ENCODE assay signal across 23 cellular contexts in the genomic region with DNA sequence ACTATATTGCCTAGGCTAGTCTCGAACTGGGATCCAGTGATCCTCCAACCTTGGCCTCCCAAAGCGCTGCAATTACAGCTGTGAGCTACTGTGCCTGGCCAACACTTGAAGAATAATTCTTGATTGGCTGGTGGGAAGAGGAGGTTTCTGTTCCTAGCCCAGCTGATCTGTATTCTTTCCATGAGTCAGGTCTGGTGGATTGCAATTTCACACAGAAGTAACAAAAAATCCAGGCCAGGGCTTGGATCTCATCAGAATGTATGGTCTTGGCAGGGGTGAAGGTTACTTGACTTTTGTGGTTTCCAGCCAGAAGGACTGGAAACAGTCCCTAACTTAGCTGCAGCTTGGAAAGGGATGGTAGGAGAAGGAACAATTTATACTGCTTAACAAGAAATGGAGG. TPM values are rescaled to one million over a fixed set of nuclear protein-coding genes. Genes with fewer than 3 reads are reported as not detected.
DNase-seq lines count a peak whose midpoint lies in the region; FAIRE-seq and TF ChIP-seq lines count a peak whose summit lies in the region.
"Had no signal": no experiment of that assay in that cellular context is flagged by ENCODE, and none has a peak within 500 bp of the region (broad histone marks: within the 10 kb centered on the region; RNA-seq: fewer than 3 reads in every experiment).

No MANE protein-coding gene starts in this region.

- H3K27me3 ChIP-seq in GM23248 (replicated peaks; ENCODE audit: insufficient read depth) (no peaks in the 10 kb centered on the region), astrocyte (ENCODE audit: insufficient read depth, low read length) (no peaks in the 10 kb centered on the region), smooth muscle cell (ENCODE audit: low read depth) (no peaks in the 10 kb centered on the region)

- H3K36me3 Mint-ChIP-seq in astrocyte (ENCODE audit: low read depth, unreplicated experiment) = peaks cover 2% of the 10 kb centered on the region
- no peaks in the 10 kb centered on the region for H3K36me3 Mint-ChIP-seq in activated CD4-positive, alpha-beta T cell treated with anti-CD3 and anti-CD28 coated beads, Interleukin-2, amount 10 ng/mL, durations not matched to agents 24 days and 14 days (ENCODE audit: low read depth)

- H2AFZ ChIP-seq in GM23248 (no peak overlapping the region), astrocyte (ENCODE audit: low read depth, low read length) (no peak overlapping the region), smooth muscle cell (ENCODE audit: low read depth) (no peak overlapping the region)
- H2AFZ ChIP-seq: GM23338 had no signal

- TF ChIP-seq CTCF in astrocyte (IDR thresholded peaks at IDR 0.05; ENCODE audit: insufficient read depth, low read depth, low read length) (no peak), smooth muscle cell (IDR thresholded peaks at IDR 0.05; ENCODE audit: borderline replicate concordance, insufficient read depth, poor library complexity, severe bottlenecking) (no peak), RWPE1 (conservative IDR thresholded peaks at IDR 0.05; ENCODE audit: low read depth) (no peak)

- H3K4me3 ChIP-seq in GM23248 = no peak overlapping the region
- H3K4me3 ChIP-seq in astrocyte (ENCODE audit: insufficient read depth, low read depth, low read length) = no peak overlapping the region
- H3K4me3 ChIP-seq in smooth muscle cell = no peak overlapping the region
- H3K4me3 ChIP-seq: coronary artery, GM23338, lung, thoracic aorta had no signal

- no peaks in the 10 kb centered on the region for H3K9me3 ChIP-seq in GM23248 (ENCODE audit: low read depth)
- H3K9me3 ChIP-seq in astrocyte (ENCODE audit: insufficient read depth, low read depth, low read length) = no peaks in the 10 kb centered on the region
- no peaks in the 10 kb centered on the region for H3K9me3 ChIP-seq in smooth muscle cell (replicated peaks; ENCODE audit: low read depth)
- H3K9me3 ChIP-seq: thoracic aorta had no signal

- H3K27me3 Mint-ChIP-seq in astrocyte (ENCODE audit: low read depth, unreplicated experiment) = no peaks in the 10 kb centered on the region
- H3K27me3 Mint-ChIP-seq in activated CD4-positive, alpha-beta T cell treated with anti-CD3 and anti-CD28 coated beads, Interleukin-2, amount 10 ng/mL, durations not matched to agents 24 days and 14 days = peaks cover 4% of the 10 kb centered on the region
- H3K27me3 Mint-ChIP-seq: activated CD4-positive, alpha-beta memory T cell treated with anti-CD3 and anti-CD28 coated beads, Interleukin-2, amount 10 ng/mL, durations not matched to agents 7 days and 5 days; CD4-positive, alpha-beta T cell had no signal

- no peak for FAIRE-seq in astrocyte (lab: Jason Lieb, UNC)
- FAIRE-seq: TTC549 had no signal

- H3F3A ChIP-seq in GM23248 (ENCODE audit: insufficient read depth) = peaks cover 19% of the 10 kb centered on the region
- H3F3A ChIP-seq in smooth muscle cell (ENCODE audit: low read depth) = peaks cover 9% of the 10 kb centered on the region

- H3K9ac ChIP-seq in GM23248 = no peak overlapping the region
- peak overlapping the region; percentile 24 for H3K9ac ChIP-seq in astrocyte (ENCODE audit: low read length)
- no peak overlapping the region for H3K9ac ChIP-seq in smooth muscle cell (ENCODE audit: low read depth)

- H3K36me3 ChIP-seq in GM23248 (ENCODE audit: low read depth) (no peaks in the 10 kb centered on the region), astrocyte (ENCODE audit: insufficient read depth, low read length) (no peaks in the 10 kb centered on the region), smooth muscle cell (ENCODE audit: low read depth) (no peaks in the 10 kb centered on the region)
- H3K36me3 ChIP-seq: thoracic aorta had no signal

- H3K79me2 ChIP-seq in GM23248 (ENCODE audit: insufficient read depth) = no peaks in the 10 kb centered on the region
- H3K79me2 ChIP-seq in astrocyte (ENCODE audit: insufficient read depth, low read length) = no peaks in the 10 kb centered on the region
- H3K79me2 ChIP-seq in smooth muscle cell (ENCODE audit: low read depth) = no peaks in the 10 kb centered on the region

- CTCF ChIA-PET in RWPE1 (lab: Yijun Ruan, JAX) = no interaction called here

- peak; percentile 81 for DNase-seq in GM23248
- peak; percentile 91 for DNase-seq in astrocyte (ENCODE audit: low read depth)
- DNase-seq in foreskin melanocyte = peak; percentile 8
- DNase-seq in smooth muscle cell (lab: John Stamatoyannopoulos, UW; ENCODE audit: unreplicated experiment) = no peak
- no peak for DNase-seq in NCI-H2196 (lab: John Stamatoyannopoulos, UW; ENCODE audit: unreplicated experiment)
- DNase-seq in activated CD4-positive, alpha-beta T cell treated with anti-CD3 and anti-CD28 coated beads, Interleukin-2, amount 10 ng/mL, durations not matched to agents 24 days and 14 days = no peak
- DNase-seq in RWPE1 (ENCODE audit: low spot score) = no peak
- DNase-seq in activated CD4-positive, alpha-beta T cell treated with anti-CD3 and anti-CD28 coated beads for 48 hours = no peak
- DNase-seq: activated CD4-positive, alpha-beta memory T cell treated with anti-CD3 and anti-CD28 coated beads, Interleukin-2, amount 10 ng/mL, durations not matched to agents 7 days and 5 days; activated T-cell treated with anti-CD3 and anti-CD28 coated beads, Interleukin-2, amount 50 U/mL, for 72 hours; CD4-positive, alpha-beta T cell; DND-41; NCI-H1930; NCI-H510A treated with DMSO at 0.1 percent for 48 hours; stimulated activated CD4-positive, alpha-beta T cell treated with anti-CD3 and anti-CD28 coated beads, Interleukin-4, amount 100 ng/mL, for 1 hour; stimulated activated CD8-positive, alpha-beta memory T cell treated with anti-CD3 and anti-CD28 coated beads, Interleukin-4, amount 100 ng/mL, for 48 hours had no signal

- H3K27ac ChIP-seq in GM23248 (peak overlapping the region; percentile 32), astrocyte (ENCODE audit: low read depth, low read length) (no peak overlapping the region), smooth muscle cell (ENCODE audit: low read depth) (peak overlapping the region; percentile 39), RWPE1 (no peak overlapping the region)
- H3K27ac ChIP-seq: coronary artery, thoracic aorta had no signal

- no peaks in the 10 kb centered on the region for H4K20me1 ChIP-seq in GM23248 (ENCODE audit: insufficient read depth)
- H4K20me1 ChIP-seq in astrocyte (ENCODE audit: insufficient read depth, low read length) = no peaks in the 10 kb centered on the region
- H4K20me1 ChIP-seq in smooth muscle cell (ENCODE audit: low read depth) = no peaks in the 10 kb centered on the region

- peaks cover 16% of the 10 kb centered on the region for H3K4me1 Mint-ChIP-seq in astrocyte (ENCODE audit: low read depth, unreplicated experiment)
- H3K4me1 Mint-ChIP-seq in activated CD4-positive, alpha-beta T cell treated with anti-CD3 and anti-CD28 coated beads, Interleukin-2, amount 10 ng/mL, durations not matched to agents 24 days and 14 days = peaks cover 11% of the 10 kb centered on the region

- no peaks in the 10 kb centered on the region for H3K9me3 Mint-ChIP-seq in astrocyte (ENCODE audit: unreplicated experiment)
- no peaks in the 10 kb centered on the region for H3K9me3 Mint-ChIP-seq in activated CD4-positive, alpha-beta T cell treated with anti-CD3 and anti-CD28 coated beads, Interleukin-2, amount 10 ng/mL, durations not matched to agents 24 days and 14 days
- H3K9me3 Mint-ChIP-seq: activated CD4-positive, alpha-beta memory T cell treated with anti-CD3 and anti-CD28 coated beads, Interleukin-2, amount 10 ng/mL, durations not matched to agents 7 days and 5 days; activated T-cell treated with anti-CD3 and anti-CD28 coated beads, Interleukin-2, amount 50 U/mL, for 72 hours; CD4-positive, alpha-beta T cell; GM23338; neural crest cell had no signal

- H3K27ac Mint-ChIP-seq in astrocyte (ENCODE audit: unreplicated experiment) = peak overlapping the region; percentile 75
- no peak overlapping the region for H3K27ac Mint-ChIP-seq in activated CD4-positive, alpha-beta T cell treated with anti-CD3 and anti-CD28 coated beads, Interleukin-2, amount 10 ng/mL, durations not matched to agents 24 days and 14 days
- H3K27ac Mint-ChIP-seq: activated CD4-positive, alpha-beta memory T cell treated with anti-CD3 and anti-CD28 coated beads, Interleukin-2, amount 10 ng/mL, durations not matched to agents 7 days and 5 days; activated T-cell treated with anti-CD3 and anti-CD28 coated beads, Interleukin-2, amount 50 U/mL, for 72 hours; CD4-positive, alpha-beta T cell; GM23338 had no signal

- no peak overlapping the region for H3K4me3 Mint-ChIP-seq in astrocyte (ENCODE audit: unreplicated experiment)
- H3K4me3 Mint-ChIP-seq in activated CD4-positive, alpha-beta T cell treated with anti-CD3 and anti-CD28 coated beads, Interleukin-2, amount 10 ng/mL, durations not matched to agents 24 days and 14 days = no peak overlapping the region
- H3K4me3 Mint-ChIP-seq: activated CD4-positive, alpha-beta memory T cell treated with anti-CD3 and anti-CD28 coated beads, Interleukin-2, amount 10 ng/mL, durations not matched to agents 7 days and 5 days; activated T-cell treated with anti-CD3 and anti-CD28 coated beads, Interleukin-2, amount 50 U/mL, for 72 hours; CD4-positive, alpha-beta T cell; GM23338; neural crest cell had no signal

- POLR2A ChIA-PET in RWPE1 (lab: Yijun Ruan, JAX; ENCODE audit: low non-redundant PET) = no interaction called here

- H3K4me2 ChIP-seq in GM23248 (ENCODE audit: unreplicated experiment) (no peak overlapping the region), astrocyte (ENCODE audit: low read length) (peak overlapping the region; percentile 36), smooth muscle cell (no peak overlapping the region)
- H3K4me2 ChIP-seq: GM23338 had no signal

- 97 to 98% methylated on average over 2 of the region's 2 CpGs for WGBS in GM23248 (ENCODE audit: low coverage in 1 of 2, low lambda C conversion rate in 2 of 2, missing lambda C conversion rate in 2 of 2), 2 experiments
- WGBS in smooth muscle cell (ENCODE audit: low lambda C conversion rate) = 96% methylated on average over 2 of the region's 2 CpGs

- no peaks in the 10 kb centered on the region for H3K9me2 ChIP-seq in GM23248 (ENCODE audit: insufficient read depth)

- in situ Hi-C loops in GM23248 (cut with MboI) = no loop called here

- peaks cover 10% of the 10 kb centered on the region for H3K4me1 ChIP-seq in GM23248 (ENCODE audit: insufficient read depth)
- peaks cover 16% of the 10 kb centered on the region for H3K4me1 ChIP-seq in astrocyte (ENCODE audit: insufficient read depth, low read length)
- H3K4me1 ChIP-seq in smooth muscle cell (ENCODE audit: low read depth) = peaks cover 5% of the 10 kb centered on the region

- intact Hi-C loops in activated CD4-positive, alpha-beta T cell treated with anti-CD3 and anti-CD28 coated beads, Interleukin-2, amount 10 ng/mL, durations not matched to agents 24 days and 14 days (cut with micrococcal nuclease) = no loop called here

RNA-seq across cellular contexts. Expression of gene HP1BP3, which starts 5.1 kb away (rescaled TPM):
- 141 and 151 TPM in 2 replicates for total RNA-seq in GM23248 (2014; rRNA removed; shearing (Covaris generic))
- polyA plus RNA-seq in GM23248 (2016; fragmentation: Nextera tagmentation; extraction: Ambion mirVana) (129 and 138 TPM in 2 replicates), smooth muscle cell (77.9 and 86.0 TPM in 2 replicates)
- total RNA-seq in astrocyte (135 and 156 TPM in 2 replicates), smooth muscle cell (110 and 119 TPM in 2 replicates)
- 231 and 239 TPM in 2 replicates for total RNA-seq in activated CD4-positive, alpha-beta T cell treated with anti-CD3 and anti-CD28 coated beads, Interleukin-2, amount 10 ng/mL, durations not matched to agents 24 days and 14 days

RNA-seq across cellular contexts. Expression of gene SH2D5, which starts 59.7 kb away (rescaled TPM):
- total RNA-seq in GM23248 (2014; rRNA removed; shearing (Covaris generic)) = 1.0 and 1.4 TPM in 2 replicates
- polyA plus RNA-seq in GM23248 (2016; fragmentation: Nextera tagmentation; extraction: Ambion mirVana) (0.43 and 1.1 TPM in 2 replicates), smooth muscle cell (0.82 TPM in 1 of 2 replicates, not detected in the other)
- total RNA-seq in astrocyte (4.0 and 5.9 TPM in 2 replicates), smooth muscle cell (0.18 and 0.63 TPM in 2 replicates)
- total RNA-seq in activated CD4-positive, alpha-beta T cell treated with anti-CD3 and anti-CD28 coated beads, Interleukin-2, amount 10 ng/mL, durations not matched to agents 24 days and 14 days = 0.23 and 0.24 TPM in 2 replicates
- total RNA-seq: sciatic nerve had no signal

Comparison
In these comparisons a context has a peak if more than half of its experiments do, and no peak if none do; other contexts are left out.
1. DNase-seq: peak in GM23248 (single experiment), astrocyte (single experiment) and foreskin melanocyte (single experiment); none in smooth muscle cell (single experiment), NCI-H2196 (single experiment), activated CD4-positive, alpha-beta T cell treated with anti-CD3 and anti-CD28 coated beads, Interleukin-2, amount 10 ng/mL, durations not matched to agents 24 days and 14 days (single experiment), RWPE1 (single experiment) and activated CD4-positive, alpha-beta T cell treated with anti-CD3 and anti-CD28 coated beads for 48 hours (single experiment).
2. H3K27ac ChIP-seq: peak in GM23248 (single experiment) and smooth muscle cell (single experiment); none in astrocyte (single experiment) and RWPE1 (single experiment).